ENCODE assay signal across 19 cellular contexts in genomic region chr5:151345808-151346478, GRCh38. TPM values are rescaled to one million over a fixed set of nuclear protein-coding genes. Genes with fewer than 3 reads are reported as not detected.
DNase-seq lines count a peak whose midpoint lies in the region; ATAC-seq, FAIRE-seq and TF ChIP-seq lines count a peak whose summit lies in the region.
"Had no signal": no experiment of that assay in that cellular context is flagged by ENCODE, and none has a peak within 500 bp of the region (broad histone marks: within the 10 kb centered on the region; RNA-seq: fewer than 3 reads in every experiment).

No MANE protein-coding gene starts in this region.

- DNase-seq in AG20443 (ENCODE audit: low spot score): peak; percentile 64
- no peak for DNase-seq in H1 (ENCODE audit: low read depth in 1 of 2, low spot score in 2 of 2)
- peak; percentile 34 for DNase-seq in myocyte (ENCODE audit: low read depth)
- no peak for DNase-seq in left colon
- DNase-seq in T-helper 17 cell: no peak
- no peak for DNase-seq in hepatic stellate cell (ENCODE audit: low spot score)
- DNase-seq: activated naive CD4-positive, alpha-beta T cell; AML-193; cerebellar nuclear complex; DMS79 treated with DMSO at 0.1 percent for 48 hours; midbrain; NCI-H2081; pancreas; SJCRH30; upper lobe of left lung had no signal

- H3K9me3 ChIP-seq in HUES48 (ENCODE audit: control insufficient read depth, insufficient read depth, low read length) (no peaks in the 10 kb centered on the region), H1 (ENCODE audit: insufficient read depth in 2 of 2, low read depth in 1 of 2, low read length in 1 of 2) (no peaks in the 10 kb centered on the region), T-helper 17 cell (ENCODE audit: control insufficient read depth, low read length, poor library complexity, severe bottlenecking) (no peaks in the 10 kb centered on the region)
- H3K9me3 ChIP-seq: pancreas, SJCRH30, upper lobe of left lung had no signal

- TF ChIP-seq RAD21 in H1 (IDR thresholded peaks at IDR 0.05 in 1 of 2, conservative IDR thresholded peaks at IDR 0.05 in 1 of 2; ENCODE audit: low read depth in 2 of 2, low read length in 2 of 2): no peak

- CTCF ChIA-PET in H1 (lab: Charles Lee; ENCODE audit: partially characterized antibody): interaction anchor here (1.0 to 1.7 kb wide), 5 partner anchors 11 to 178 kb away, joined by 3 to 7 read pairs (median 4); no protein-coding TSS in a partner anchor

- TF ChIP-seq CTCF in H1 (IDR thresholded peaks at IDR 0.05; ENCODE audit: control extremely low read depth in 1 of 3, insufficient read depth in 1 of 3, low read depth in 1 of 3, low read length in 3 of 3): no peak

- H3K4me1 Mint-ChIP-seq in T-helper 17 cell: no peaks in the 10 kb centered on the region

- H3K4me3 ChIP-seq in HUES48 (ENCODE audit: low read depth, low read length) (0 out of 2 replicates have a peak overlapping the region, but pooled peaks have one; percentile 9), H1 (ENCODE audit: extremely low read depth in 1 of 4, insufficient read depth in 2 of 4, low read depth in 3 of 4, low read length in 4 of 4) (peak overlapping the region in 1 of 4 experiments; percentile 15; a peak in 1 of 8 replicates)
- H3K4me3 ChIP-seq: pancreas, SJCRH30, upper lobe of left lung had no signal

- H3K4ac ChIP-seq in H1 (replicated peaks; ENCODE audit: insufficient read length, low read depth, low read length): no peak overlapping the region

- no peak overlapping the region for H3K27ac Mint-ChIP-seq in T-helper 17 cell

- 69% methylated on average over 8 of the region's 8 CpGs; no CpG with 5 or more reads in 1 of the 2 experiments for WGBS in H1 (ENCODE audit: extremely low coverage in 1 of 2, insufficient coverage in 1 of 2, insufficient read length in 1 of 2, insufficient replicate concordance in 2 of 2, low coverage in 1 of 2, low lambda C conversion rate in 2 of 2, missing lambda C conversion rate in 1 of 2), 2 experiments

- no peak overlapping the region for H3K4me3 Mint-ChIP-seq in T-helper 17 cell

- no peak overlapping the region for H2BK20ac ChIP-seq in H1 (ENCODE audit: low read length)

- H4K8ac ChIP-seq in H1 (ENCODE audit: extremely low read depth, insufficient read depth, low read length): no peak overlapping the region

- no peak overlapping the region for H2BK12ac ChIP-seq in H1 (ENCODE audit: low read depth, low read length)

- H3K36me3 ChIP-seq in HUES48 (ENCODE audit: control insufficient read depth, insufficient read depth, low read length): no peaks in the 10 kb centered on the region
- no peaks in the 10 kb centered on the region for H3K36me3 ChIP-seq in H1 (ENCODE audit: control insufficient read depth in 2 of 4, insufficient read depth in 4 of 4, low read length in 3 of 4)
- H3K36me3 ChIP-seq: pancreas, SJCRH30, upper lobe of left lung had no signal

- no peak for TF ChIP-seq EP300 in H1 (IDR thresholded peaks at IDR 0.05; ENCODE audit: borderline replicate concordance in 1 of 2, low read depth in 2 of 2, low read length in 2 of 2)

- H3K23ac ChIP-seq in H1 (ENCODE audit: insufficient read length): no peak overlapping the region

- H2AK5ac ChIP-seq in H1 (ENCODE audit: low read depth, low read length): no peak overlapping the region

- no peak overlapping the region; the same call in 1 of the 2 replicates for H2BK15ac ChIP-seq in H1 (ENCODE audit: low read length)

- H3K36me3 Mint-ChIP-seq in T-helper 17 cell (ENCODE audit: low read depth): no peaks in the 10 kb centered on the region

- no peak overlapping the region for H3K18ac ChIP-seq in H1 (ENCODE audit: extremely low read depth, low read length)

- TF ChIP-seq POLR2A in H1 (IDR thresholded peaks at IDR 0.05; ENCODE audit: control extremely low read depth in 1 of 2, low read depth in 2 of 2, low read length in 2 of 2): no peak

- H3K27me3 ChIP-seq in HUES48 (ENCODE audit: control insufficient read depth, insufficient read depth, low read length) (peaks cover 82% of the 10 kb centered on the region), H1 (replicated peaks in 1 of 4; ENCODE audit: control insufficient read depth in 3 of 4, extremely low read depth in 1 of 4, insufficient read depth in 3 of 4, low read length in 3 of 4) (peaks cover 1 to 20% (median 13%) of the 10 kb centered on the region in 4 experiments; a peak in 6 of 7 replicates)

- no peak overlapping the region for H2BK5ac ChIP-seq in H1 (ENCODE audit: low read depth, low read length)

- H3K23me2 ChIP-seq in H1 (ENCODE audit: low read depth, low read length): no peaks in the 10 kb centered on the region

- POLR2A ChIA-PET in H1 (lab: Charles Lee; ENCODE audit: partially characterized antibody): no interaction called here

- no peak overlapping the region for H4K91ac ChIP-seq in H1 (replicated peaks; ENCODE audit: insufficient read length, low read length)

- intact Hi-C loops in left colon (cut with DNase I, micrococcal nuclease): no loop called here

- peaks cover 32% of the 10 kb centered on the region for H3K4me1 ChIP-seq in HUES48 (ENCODE audit: control insufficient read depth, insufficient read depth, low read length)
- peaks cover 4 to 22% (median 18%) of the 10 kb centered on the region in 4 experiments; a peak in 5 of 7 replicates for H3K4me1 ChIP-seq in H1 (replicated peaks in 1 of 4; ENCODE audit: control insufficient read depth in 3 of 4, insufficient read depth in 4 of 4, low read length in 3 of 4)
- H3K4me1 ChIP-seq: pancreas, SJCRH30 had no signal

- no peaks in the 10 kb centered on the region for H3K79me2 ChIP-seq in H1 (ENCODE audit: control insufficient read depth in 1 of 2, insufficient read depth in 2 of 2, low read length in 2 of 2)

- ATAC-seq in left colon (no peak), T-helper 17 cell (no peak), GM18868 (IDR thresholded peaks at IDR 0.05; ENCODE audit: unreplicated experiment) (no peak)

- H2AFZ ChIP-seq in H1 (ENCODE audit: low read length): no peak overlapping the region

- H4K5ac ChIP-seq in H1 (ENCODE audit: insufficient read length, low read depth, low read length): no peak overlapping the region

- H3K27ac ChIP-seq in HUES48 (ENCODE audit: low read depth, low read length) (peak overlapping the region; percentile 43), H1 (ENCODE audit: low read depth, low read length) (no peak overlapping the region)
- H3K27ac ChIP-seq: pancreas, SJCRH30, upper lobe of left lung, VCaP had no signal

- no peak overlapping the region for H2BK120ac ChIP-seq in H1 (replicated peaks; ENCODE audit: low read depth, low read length)

- H3K4me2 ChIP-seq in H1 (ENCODE audit: insufficient read depth in 1 of 2, low read depth in 2 of 2, low read length in 2 of 2): peak overlapping the region; percentile 21 to 29; a peak in 2 of 4 replicates

- peaks cover 84% of the 10 kb centered on the region for H3K27me3 Mint-ChIP-seq in T-helper 17 cell

- H4K20me1 ChIP-seq in H1 (replicated peaks in 1 of 2; ENCODE audit: control insufficient read depth in 1 of 2, insufficient read depth in 2 of 2, low read length in 2 of 2): no peaks in the 10 kb centered on the region

- H3K9ac ChIP-seq in HUES48 (ENCODE audit: low read depth, low read length) (no peak overlapping the region; the same call in 1 of the 2 replicates), H1 (replicated peaks in 1 of 4; ENCODE audit: extremely low read depth in 1 of 4, low read depth in 3 of 4, low read length in 3 of 4) (no peak overlapping the region)

- H3K79me1 ChIP-seq in H1 (ENCODE audit: low read depth, low read length): no peaks in the 10 kb centered on the region

- no peak overlapping the region for H3K56ac ChIP-seq in H1 (replicated peaks; ENCODE audit: insufficient read length, low read depth, low read length)

- FAIRE-seq in H1 (lab: Jason Lieb, UNC): no peak
- FAIRE-seq: pancreas had no signal

- H3K14ac ChIP-seq in H1 (ENCODE audit: insufficient read length): no peak overlapping the region

TF ChIP-seq in H1, 55 proteins besides CTCF, POLR2A, EP300 and RAD21:
- TF ChIP-seq KDM1A (IDR thresholded peaks at IDR 0.05; ENCODE audit: borderline replicate concordance, low read length) (0 out of 2 replicates have a peak, but pooled peaks have one; percentile 19), FOSL1 (IDR thresholded peaks at IDR 0.05; ENCODE audit: insufficient read depth, low read depth, low read length) (no peak)
TF ChIP-seq in H1: peak in this region for 1.

RNA-seq across cellular contexts. Expression of gene SLC36A2, which starts 1.4 kb away (rescaled TPM):
- total RNA-seq in H1 (2021; fragmentation: NEBNext Ultra II Directional; extraction: Animal tissue kit (Norgen Biotek cat#: 25700)): not detected in 2 replicates
- 0.24 and 0.30 TPM in 2 replicates for polyA plus RNA-seq in H1 (2011; rRNA removed)
- 0.17 TPM for polyA plus RNA-seq in H1 (2011; cell fraction: cytosol; rRNA removed)
- polyA plus RNA-seq in H1 (2011; cell fraction: nucleus; rRNA removed): 0.19 TPM
- polyA plus RNA-seq in H1 (2012, experiment 1 of 2): 0.16 to 0.28 TPM (median 0.17 TPM) in 3 of 4 replicates, not detected in the other
- 0.05 TPM for polyA plus RNA-seq in H1 (2012, experiment 2 of 2)
- polyA plus RNA-seq in H1 (2013, experiment 1 of 2): not detected
- 0.04 TPM for polyA plus RNA-seq in H1 (2013, experiment 2 of 2)
- 0.51 and 0.60 TPM in 2 replicates for polyA minus RNA-seq in H1 (2011; rRNA and poly(A)+ RNA removed)
- polyA minus RNA-seq in H1 (2011; cell fraction: cytosol; rRNA and poly(A)+ RNA removed): not detected
- not detected for polyA minus RNA-seq in H1 (2011; cell fraction: nucleus; rRNA and poly(A)+ RNA removed)
- total RNA-seq in myocyte (not detected in 2 replicates), left colon (not detected), T-helper 17 cell (not detected)
- polyA plus RNA-seq in myocyte (2012): not detected
- total RNA-seq: activated CD8-positive, alpha-beta memory T cell treated with anti-CD3 and anti-CD28 coated beads for 36 hours; pancreas; SJCRH30; upper lobe of left lung had no signal
- polyA plus RNA-seq: pancreas had no signal

RNA-seq across cellular contexts. Expression of gene SLC36A3, which starts 42.4 kb away (rescaled TPM):
- not detected in 2 replicates for total RNA-seq in H1 (2021; fragmentation: NEBNext Ultra II Directional; extraction: Animal tissue kit (Norgen Biotek cat#: 25700))
- not detected in 2 replicates for polyA plus RNA-seq in H1 (2011; rRNA removed)
- polyA plus RNA-seq in H1 (2011; cell fraction: cytosol; rRNA removed): not detected
- not detected for polyA plus RNA-seq in H1 (2011; cell fraction: nucleus; rRNA removed)
- polyA plus RNA-seq in H1 (2012, experiment 1 of 2): not detected in 4 replicates
- not detected for polyA plus RNA-seq in H1 (2012, experiment 2 of 2)
- polyA plus RNA-seq in H1 (2013, experiment 1 of 2): not detected
- polyA plus RNA-seq in H1 (2013, experiment 2 of 2): not detected
- not detected in 2 replicates for polyA minus RNA-seq in H1 (2011; rRNA and poly(A)+ RNA removed)
- polyA minus RNA-seq in H1 (2011; cell fraction: cytosol; rRNA and poly(A)+ RNA removed): not detected
- not detected for polyA minus RNA-seq in H1 (2011; cell fraction: nucleus; rRNA and poly(A)+ RNA removed)
- total RNA-seq in myocyte: not detected in 2 replicates
- not detected for polyA plus RNA-seq in myocyte (2012)
- total RNA-seq in left colon: not detected
- not detected for total RNA-seq in T-helper 17 cell
- total RNA-seq: activated CD8-positive, alpha-beta memory T cell treated with anti-CD3 and anti-CD28 coated beads for 36 hours; pancreas; SJCRH30; upper lobe of left lung had no signal
- polyA plus RNA-seq: pancreas had no signal

Comparison
In these comparisons a context has a peak if more than half of its experiments do, and no peak if none do; other contexts are left out.
1. DNase-seq: peak in AG20443 (single experiment) and myocyte (single experiment); none in H1 (0 of 2), left colon (0 of 2), T-helper 17 cell (0 of 3) and hepatic stellate cell (single experiment).